1 cellular context compared by ENCODE assay signal in the genomic region with DNA sequence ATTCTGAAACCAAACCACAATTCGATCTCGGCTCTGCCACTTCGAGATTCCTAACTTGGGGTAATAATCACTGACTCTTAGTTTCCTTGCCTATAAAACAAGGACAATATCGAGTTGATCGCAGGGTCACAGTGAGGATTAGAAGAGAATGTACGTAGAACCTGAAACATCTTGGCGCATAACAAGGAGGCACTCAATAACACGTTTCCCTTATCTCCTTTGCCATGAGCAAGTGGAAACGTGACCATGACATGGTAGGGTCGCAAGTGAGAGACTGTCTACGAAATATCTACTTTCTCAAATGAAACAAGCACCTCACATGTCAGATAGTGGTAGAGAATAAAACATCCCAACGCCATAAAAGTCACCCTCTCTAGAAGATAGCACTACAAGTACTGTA.
TF ChIP-seq lines count a peak whose summit lies in the region.

No MANE protein-coding gene starts in this region.

TF ChIP-seq in HepG2, 621 proteins besides CTCF, POLR2A, EP300 and RAD21 (continued from another document):
- TF ChIP-seq PRDM15 (CRISPR knock-in tag; IDR thresholded peaks at IDR 0.05), result no peak
